6 cellular contexts compared by ENCODE assay signal in the genomic region with DNA sequence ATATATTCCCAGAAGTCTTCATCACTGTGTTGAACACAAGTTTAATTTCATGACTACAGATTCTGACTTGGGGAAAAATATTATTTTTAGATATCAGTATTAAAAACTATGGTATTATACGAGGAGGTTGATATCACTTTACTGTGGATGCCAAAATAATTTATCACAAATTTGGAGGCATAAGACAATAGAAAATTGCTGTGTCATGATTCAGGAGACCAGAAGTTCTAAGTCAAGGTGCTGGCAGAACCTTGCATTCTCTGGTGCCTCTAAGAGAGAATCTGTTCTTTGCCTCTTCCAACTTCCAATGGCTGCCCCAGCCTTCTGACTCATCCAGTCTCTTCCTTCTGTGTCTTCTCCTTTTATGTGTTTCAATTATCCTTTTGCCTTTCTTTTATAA.
"Had no signal": no experiment of that assay in that cellular context is flagged by ENCODE, and none has a peak within 500 bp of the region (broad histone marks: within the 10 kb centered on the region; RNA-seq: fewer than 3 reads in every experiment).

No MANE protein-coding gene starts in this region.

- H3K27ac ChIP-seq: HL-60, KMS-11 had no signal

- H3K4me3 ChIP-seq: K562 had no signal

- H3K4me2 ChIP-seq: KMS-11 had no signal

- ATAC-seq: K562 had no signal

- FAIRE-seq: HTR-8/SVneo, K562 had no signal

- DNase-seq: KBM-7, KG1 had no signal

- H3K9ac ChIP-seq: KMS-11 had no signal
